ENCODE assay signal across 8 cellular contexts in genomic region chr9:3527653-3527960, GRCh38. TPM values are rescaled to one million over a fixed set of nuclear protein-coding genes. Genes with fewer than 3 reads are reported as not detected.
DNase-seq lines count a peak whose midpoint lies in the region; ATAC-seq, FAIRE-seq and TF ChIP-seq lines count a peak whose summit lies in the region.

No MANE protein-coding gene starts in this region.

- peaks cover 10 to 12% of the 10 kb centered on the region in 2 donors for H3K36me3 Mint-ChIP-seq in CD14-positive monocyte

- H3K9ac ChIP-seq in KMS-11: peak overlapping the region; percentile 100
- H3K9ac ChIP-seq in K562 (ENCODE audit: insufficient read depth in 1 of 2, low read depth in 2 of 2, low read length in 2 of 2): peak overlapping the region in 1 of 2 experiments; percentile 100; a peak in 2 of 4 replicates

- POLR2A ChIA-PET in K562 (lab: Yijun Ruan, JAX): interaction anchor here (0.5 to 2.4 kb wide), 8 partner anchors 11 to 1403 kb away, joined by 3 to 14 read pairs (median 3); no protein-coding TSS in a partner anchor

- H2AFZ ChIP-seq in KMS-11 (ENCODE audit: low read depth) (peak overlapping the region; percentile 69), K562 (ENCODE audit: low read depth, low read length) (peak overlapping the region; percentile 88)

- peaks cover 39% of the 10 kb centered on the region for H3K4me1 ChIP-seq in KMS-11 (ENCODE audit: low read depth, poor library complexity, severe bottlenecking)
- H3K4me1 ChIP-seq in K562 (replicated peaks in 1 of 2; ENCODE audit: control insufficient read depth in 2 of 2, insufficient read depth in 2 of 2, low read length in 2 of 2): peaks cover 0 to 4% of the 10 kb centered on the region in 2 experiments; a peak in 1 of 5 replicates
- peaks cover 0 to 5% of the 10 kb centered on the region in 2 donors for H3K4me1 ChIP-seq in muscle layer of duodenum (ENCODE audit: control insufficient read depth in 1 of 2, insufficient read depth in 2 of 2, low read length in 2 of 2)

- H3K27ac Mint-ChIP-seq in CD14-positive monocyte: peak overlapping the region; percentile 99 to 100 (median 100)

- TF ChIP-seq EP300 in K562 (IDR thresholded peaks at IDR 0.05; ENCODE audit: low read length): no peak

- H3K4me2 ChIP-seq in KMS-11 (peak overlapping the region; percentile 81), K562 (ENCODE audit: insufficient read depth, low read length) (peak overlapping the region; percentile 95)

- H3K9me3 ChIP-seq in K562 (replicated peaks; ENCODE audit: control insufficient read depth, insufficient read depth, low read depth, low read length) (no peaks in the 10 kb centered on the region), muscle layer of duodenum (ENCODE audit: control insufficient read depth in 1 of 2, low read length in 2 of 2) (no peaks in the 10 kb centered on the region)

- TF ChIP-seq POLR2A in K562 (conservative IDR thresholded peaks at IDR 0.05): no peak

- H3K36me3 ChIP-seq in KMS-11 (ENCODE audit: insufficient read depth) (no peaks in the 10 kb centered on the region), K562 (ENCODE audit: control insufficient read depth, insufficient read depth, low read length) (peaks cover 2% of the 10 kb centered on the region; the same call in 1 of the 3 replicates), muscle layer of duodenum (ENCODE audit: control insufficient read depth in 1 of 2, insufficient read depth in 2 of 2, low read length in 2 of 2) (peaks cover 0 to 11% of the 10 kb centered on the region in 2 donors)

- H3K27me3 Mint-ChIP-seq in CD14-positive monocyte (ENCODE audit: low read depth in 3 of 3): peaks cover 0 to 4% (median 3%) of the 10 kb centered on the region in 3 donors

- DNase-seq in CD14-positive monocyte (ENCODE audit: low spot score): no peak
- DNase-seq in K562 (ENCODE audit: extremely low read depth in 1 of 4, low spot score in 3 of 4): peak in 1 of 4 experiments; percentile 30
- DNase-seq in UCSD-AML1 (lab: John Stamatoyannopoulos, UW; ENCODE audit: unreplicated experiment): no peak
- DNase-seq in GDM1 (lab: John Stamatoyannopoulos, UW): no peak

- intact Hi-C loops in CD14-positive monocyte (cut with micrococcal nuclease) (loop anchor here (2.0 to 10.0 kb wide), 3 partner anchors 49 to 1513 kb away; partner anchors contain the start of genes SMARCA2 (in 2 of the 2) and PUM3 (in 1 of the 2)), K562 (cut with micrococcal nuclease) (no loop called here)

- peak; percentile 19 for ATAC-seq in K562
- ATAC-seq in HG03342 (IDR thresholded peaks at IDR 0.05; ENCODE audit: unreplicated experiment): no peak
- ATAC-seq in HG02870 (IDR thresholded peaks at IDR 0.05; ENCODE audit: unreplicated experiment): no peak

- H4K20me1 ChIP-seq in KMS-11 (ENCODE audit: insufficient read depth) (no peaks in the 10 kb centered on the region), K562 (replicated peaks; ENCODE audit: control insufficient read depth, insufficient read depth, low read length) (no peaks in the 10 kb centered on the region)

- in situ Hi-C loops in K562 (cut with MboI): no loop called here

- H3K27ac ChIP-seq in KMS-11: peak overlapping the region; percentile 100
- peak overlapping the region; percentile 100 for H3K27ac ChIP-seq in K562 (ENCODE audit: extremely low read depth, low read depth, low read length)
- H3K27ac ChIP-seq in muscle layer of duodenum (ENCODE audit: low read length): peak overlapping the region; percentile 98

- H3K4me1 Mint-ChIP-seq in CD14-positive monocyte: peaks cover 42% of the 10 kb centered on the region

- no peak for FAIRE-seq in K562 (lab: Jason Lieb, UNC)

- H3K9me3 Mint-ChIP-seq in CD14-positive monocyte: peaks cover 0 to 2% (median 0%) of the 10 kb centered on the region in 7 donors

- CTCF ChIA-PET in K562 (lab: Yijun Ruan, JAX; ENCODE audit: low intra/inter-chr PET ratio): no interaction called here

- no peak overlapping the region for H3K4me3 ChIP-seq in KMS-11 (IDR thresholded peaks at IDR 0.05; ENCODE audit: insufficient read depth, low read depth, low read length)
- H3K4me3 ChIP-seq in K562: peak overlapping the region; percentile 82
- H3K4me3 ChIP-seq in muscle layer of duodenum (ENCODE audit: low read depth in 1 of 2, low read length in 2 of 2): peak overlapping the region; percentile 79 to 90

- TF ChIP-seq RAD21 in K562 (CRISPR knock-in tag; conservative IDR thresholded peaks at IDR 0.05 in 1 of 2, IDR thresholded peaks at IDR 0.05 in 1 of 2): no peak

- BruUV-seq in K562 (replicated peaks; lab: Mats Ljungman, UMichigan): no TSS peak

- H3K9me1 ChIP-seq in K562 (ENCODE audit: control insufficient read depth, insufficient read depth, low read length): no peaks in the 10 kb centered on the region

- H3K4me3 Mint-ChIP-seq in CD14-positive monocyte: peak overlapping the region; percentile 94 to 98

- TF ChIP-seq CTCF in CD14-positive monocyte (IDR thresholded peaks at IDR 0.05) (no peak), KMS-11 (conservative IDR thresholded peaks at IDR 0.05; ENCODE audit: low read depth, low read length) (no peak), K562 (IDR thresholded peaks at IDR 0.05 in 2 of 3, conservative IDR thresholded peaks at IDR 0.05 in 1 of 3; ENCODE audit: insufficient read depth in 2 of 3, low read depth in 1 of 3, low read length in 3 of 3) (no peak)

- H3K79me2 ChIP-seq in KMS-11 (ENCODE audit: insufficient read depth, low read depth) (peaks cover 36% of the 10 kb centered on the region; the same call in 1 of the 2 replicates), K562 (ENCODE audit: control insufficient read depth, insufficient read depth, low read length) (peaks cover 84% of the 10 kb centered on the region)

- 0% methylated on average over 3 of the region's 3 CpGs for WGBS in K562 (ENCODE audit: insufficient coverage, low coverage, missing lambda C conversion rate)

- no peaks in the 10 kb centered on the region for H3K27me3 ChIP-seq in KMS-11 (ENCODE audit: insufficient read depth, low read depth)
- H3K27me3 ChIP-seq in K562 (ENCODE audit: control insufficient read depth in 2 of 2, insufficient read depth in 2 of 2, low read length in 2 of 2): no peaks in the 10 kb centered on the region
- H3K27me3 ChIP-seq in muscle layer of duodenum (ENCODE audit: low read depth, low read length): no peaks in the 10 kb centered on the region

TF ChIP-seq in K562, 482 proteins besides CTCF, POLR2A, EP300 and RAD21 (continues in another document):
- TF ChIP-seq TCFL5 (CRISPR knock-in tag; conservative IDR thresholded peaks at IDR 0.05): no peak
- TF ChIP-seq NFIC (IDR thresholded peaks at IDR 0.05): 0 out of 2 replicates have a peak, but pooled peaks have one; percentile 3
- no peak for TF ChIP-seq ASH1L (IDR thresholded peaks at IDR 0.05; ENCODE audit: borderline replicate concordance, low read depth, partially characterized antibody)
- 0 out of 2 replicates have a peak, but pooled peaks have one; percentile 56 for TF ChIP-seq HMBOX1 (IDR thresholded peaks at IDR 0.05)
- no peak for TF ChIP-seq ZC3H11A (IDR thresholded peaks at IDR 0.05; ENCODE audit: low read depth, low read length)

RNA-seq across cellular contexts. Expression of gene RFX3, which starts 1.8 kb away (rescaled TPM):
- 1 to 10 TPM; 1.7 to 3.2 TPM for polyA plus RNA-seq in CD14-positive monocyte
- total RNA-seq in K562 (2011; cell fraction: chromatin; rRNA removed; ENCODE audit: low replicate concordance): 11.5 and 17.9 TPM in 2 replicates
- total RNA-seq in K562 (2011; cell fraction: nucleolus; rRNA removed): 3.5 and 4.7 TPM in 2 replicates
- total RNA-seq in K562 (2011; cell fraction: nucleoplasm; rRNA removed): 7.8 and 16.4 TPM in 2 replicates
- 0.86 and 2.4 TPM in 2 replicates for total RNA-seq in K562 (2014; rRNA removed)
- 3.3 and 3.9 TPM in 2 replicates for total RNA-seq in K562 (2014; rRNA removed; fragmentation: Illumina TruSeq; extraction: Trizol)
- 2.0 and 2.1 TPM in 2 replicates for total RNA-seq in K562 (2015; rRNA removed; fragmentation: Illumina TruSeq; extraction: Trizol)
- 4.9 and 5.2 TPM in 2 replicates for total RNA-seq in K562 (2021)
- 3.9 and 5.7 TPM in 2 replicates for polyA plus RNA-seq in K562 (2011; rRNA removed)
- polyA plus RNA-seq in K562 (2011; cell fraction: cytosol; rRNA removed): 2.6 and 3.3 TPM in 2 replicates
- 9.5 TPM in 2 replicates for polyA plus RNA-seq in K562 (2011; cell fraction: nucleus; rRNA removed)
- polyA plus RNA-seq in K562 (2012): 1.5 and 3.3 TPM in 2 replicates
- 2.7 TPM in 2 replicates for polyA plus RNA-seq in K562 (2014; fragmentation: Illumina TruSeq; extraction: Trizol)
- 1 to 10 TPM; 1.4 TPM for polyA plus RNA-seq in K562 (2014; fragmentation: Nextera tagmentation; extraction: Ambion mirVana)
- 1.4 and 1.5 TPM in 2 replicates for polyA plus RNA-seq in K562 (2014; rRNA removed)
- polyA minus RNA-seq in K562 (2011; rRNA and poly(A)+ RNA removed): 33.2 and 42.7 TPM in 2 replicates
- 2.3 and 5.9 TPM in 2 replicates for polyA minus RNA-seq in K562 (2011; cell fraction: cytosol; rRNA and poly(A)+ RNA removed)
- 17.6 and 25.2 TPM in 2 replicates for polyA minus RNA-seq in K562 (2011; cell fraction: nucleus; rRNA and poly(A)+ RNA removed)
